In genomic region chr13:75492389-75492788, GRCh38 we compare ENCODE assay signal across 1 cellular context.
TF ChIP-seq lines count a peak whose summit lies in the region.

No MANE protein-coding gene starts in this region.

TF ChIP-seq in HepG2, 621 proteins besides CTCF, POLR2A, EP300 and RAD21 (continued from another document):
- TF ChIP-seq ZNF770 (CRISPR knock-in tag; IDR thresholded peaks at IDR 0.05) = peak; percentile 96
- TF ChIP-seq ZNF224 (CRISPR knock-in tag; IDR thresholded peaks at IDR 0.05) = no peak
- no peak for TF ChIP-seq SNAPC5 (CRISPR knock-in tag; IDR thresholded peaks at IDR 0.05; ENCODE audit: borderline replicate concordance)
- TF ChIP-seq JDP2 (CRISPR knock-in tag; IDR thresholded peaks at IDR 0.05; ENCODE audit: borderline replicate concordance) = no peak
- no peak for TF ChIP-seq RXRA (CRISPR knock-in tag; IDR thresholded peaks at IDR 0.05)
- TF ChIP-seq ZNF329 (CRISPR knock-in tag; IDR thresholded peaks at IDR 0.05; ENCODE audit: low read depth) = no peak
- TF ChIP-seq ZNF7 (CRISPR knock-in tag; IDR thresholded peaks at IDR 0.05) = no peak
- TF ChIP-seq KMT2B (CRISPR knock-in tag; IDR thresholded peaks at IDR 0.05) = no peak
- TF ChIP-seq MBNL3 (CRISPR knock-in tag; conservative IDR thresholded peaks at IDR 0.05) = no peak
- no peak for TF ChIP-seq DR1 (CRISPR knock-in tag; IDR thresholded peaks at IDR 0.05)
- TF ChIP-seq ZNF724P (CRISPR knock-in tag; IDR thresholded peaks at IDR 0.05; ENCODE audit: borderline replicate concordance) = no peak
- no peak for TF ChIP-seq PHF20 (CRISPR knock-in tag; IDR thresholded peaks at IDR 0.05)
- no peak for TF ChIP-seq ZNF160 (CRISPR knock-in tag; IDR thresholded peaks at IDR 0.05)
